In genomic region chr3:139916271-139916670, GRCh38 we compare ENCODE assay signal across 23 cellular contexts. TPM values are rescaled to one million over a fixed set of nuclear protein-coding genes. Genes with fewer than 3 reads are reported as not detected.
"Had no signal": no experiment of that assay in that cellular context is flagged by ENCODE, and none has a peak within 500 bp of the region (broad histone marks: within the 10 kb centered on the region; RNA-seq: fewer than 3 reads in every experiment).

No MANE protein-coding gene starts in this region.

- ATAC-seq: gastrocnemius medialis; left ventricle myocardium superior; lower lobe of right lung; natural killer cell; pancreas; sciatic nerve; stimulated activated naive CD8-positive, alpha-beta T cell treated with anti-CD3 and anti-CD28 coated beads, Interleukin-15, amount 100 ng/mL, for 72 hours; upper lobe of right lung had no signal

- H3K4me1 ChIP-seq: gastrocnemius medialis, lower lobe of right lung, pancreas, right atrium auricular region, suprapubic skin, transverse colon, upper lobe of right lung, uterus had no signal

- H3K4me1 Mint-ChIP-seq: natural killer cell; stimulated activated naive CD8-positive, alpha-beta T cell treated with anti-CD3 and anti-CD28 coated beads, Interleukin-15, amount 100 ng/mL, for 72 hours had no signal

- H3K36me3 Mint-ChIP-seq: natural killer cell had no signal

- H3K4me3 Mint-ChIP-seq: natural killer cell; stimulated activated naive CD8-positive, alpha-beta T cell treated with anti-CD3 and anti-CD28 coated beads, Interleukin-15, amount 100 ng/mL, for 72 hours had no signal

- H3K27ac Mint-ChIP-seq: natural killer cell; stimulated activated naive CD8-positive, alpha-beta T cell treated with anti-CD3 and anti-CD28 coated beads, Interleukin-15, amount 100 ng/mL, for 72 hours had no signal

- H3K9me3 ChIP-seq: gastrocnemius medialis, lower lobe of right lung, neutrophil, pancreas, right atrium auricular region, suprapubic skin, transverse colon, upper lobe of right lung, uterus had no signal

- H3K36me3 ChIP-seq: gastrocnemius medialis, lower lobe of right lung, neutrophil, pancreas, right atrium auricular region, suprapubic skin, transverse colon, upper lobe of right lung, uterus had no signal

- DNase-seq: cortex of kidney; foreskin fibroblast; gastrocnemius medialis; head of caudate nucleus; left ventricle myocardium superior; lower lobe of right lung; natural killer cell; pancreas; stimulated activated CD4-positive, alpha-beta T cell treated with anti-CD3 and anti-CD28 coated beads, Interleukin-12 subunit alpha, Interleukin-12 subunit beta, amount 100 ng/mL, for 4 hours; stimulated activated CD4-positive, alpha-beta T cell treated with anti-CD3 and anti-CD28 coated beads, Interleukin-1b, Interleukin-23, amount 100 ng/mL, for 48 hours; stimulated activated CD4-positive, alpha-beta T cell treated with anti-CD3 and anti-CD28 coated beads, Interleukin-4, amount 100 ng/mL, for 1 hour; stimulated activated CD8-positive, alpha-beta memory T cell treated with anti-CD3 and anti-CD28 coated beads, Interleukin-4, amount 100 ng/mL, for 48 hours; stimulated activated naive CD4-positive, alpha-beta T cell; stimulated activated naive CD8-positive, alpha-beta T cell treated with anti-CD3 and anti-CD28 coated beads, Interleukin-15, amount 100 ng/mL, for 72 hours; transverse colon; upper lobe of right lung; uterus had no signal

- H3K4me3 ChIP-seq: gastrocnemius medialis, lower lobe of right lung, pancreas, right atrium auricular region, smooth muscle cell, suprapubic skin, transverse colon, upper lobe of right lung, uterus had no signal

- H3K27me3 ChIP-seq: gastrocnemius medialis, neutrophil, pancreas, right atrium auricular region, suprapubic skin, transverse colon, upper lobe of right lung, uterus had no signal

- H3K27ac ChIP-seq: gastrocnemius medialis, lower lobe of right lung, neutrophil, pancreas, right atrium auricular region, suprapubic skin, transverse colon, upper lobe of right lung, uterus had no signal

RNA-seq across cellular contexts. Expression of gene CLSTN2, which starts 18.7 kb away (rescaled TPM):
- total RNA-seq: mononuclear cell had no signal
